ENCODE assay signal across 8 cellular contexts in the genomic region with DNA sequence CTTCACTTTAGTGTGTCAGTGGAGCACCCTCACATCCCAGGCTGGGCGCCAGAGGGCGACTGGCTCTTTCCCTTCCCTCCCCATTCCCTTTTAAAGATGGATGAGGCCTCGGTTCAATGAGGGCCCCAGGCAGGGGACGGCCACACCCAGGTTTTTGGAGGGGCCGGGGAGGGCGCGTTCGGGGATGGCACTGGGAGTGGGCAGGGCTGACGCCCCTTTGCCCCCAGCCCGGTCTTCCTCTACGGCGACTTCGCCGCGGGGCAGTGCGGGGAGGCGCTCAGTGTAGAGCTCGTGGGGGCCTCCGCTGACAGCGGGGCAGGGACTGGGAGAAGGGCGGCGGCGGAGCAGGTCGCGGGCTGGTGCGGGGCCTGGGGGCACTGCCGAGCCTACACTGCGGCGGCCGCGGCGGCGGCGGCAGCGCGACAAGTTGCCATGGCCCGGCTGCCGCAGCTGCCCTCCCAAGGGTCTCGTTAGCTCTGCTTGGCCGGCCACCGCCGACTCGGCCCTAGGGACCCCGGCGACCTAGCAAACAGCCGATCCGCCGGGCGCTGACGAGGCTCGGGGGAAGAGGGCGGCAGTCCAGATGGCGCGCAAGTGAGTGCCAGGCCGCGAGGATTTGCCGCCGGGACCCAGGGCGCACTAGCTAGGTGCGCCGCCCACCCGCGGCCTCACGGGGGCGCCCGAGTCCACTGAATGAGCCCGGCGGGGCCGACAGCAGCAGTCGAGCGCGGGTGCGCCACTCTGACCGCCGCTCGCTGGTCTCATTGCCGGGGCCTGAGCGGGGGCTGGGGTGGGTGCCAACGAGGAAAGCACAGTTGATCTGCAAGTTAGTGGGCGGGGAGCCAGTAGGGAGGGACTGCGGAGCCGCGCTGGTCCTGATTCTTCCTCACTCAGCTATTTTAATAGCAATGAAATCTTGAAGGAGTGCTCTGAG.
DNase-seq lines count a peak whose midpoint lies in the region; FAIRE-seq and TF ChIP-seq lines count a peak whose summit lies in the region.

No MANE protein-coding gene starts in this region.

- H3K9me3 ChIP-seq in neuron (ENCODE audit: low read length) (no peaks in the 10 kb centered on the region), stomach (no peaks in the 10 kb centered on the region)

- peak overlapping the region; percentile 32 to 84 (median 71) for H3K27ac ChIP-seq in stomach

- TF ChIP-seq EP300 in stomach (IDR thresholded peaks at IDR 0.05): no peak

- H3K4me1 ChIP-seq in neuron (ENCODE audit: insufficient read depth, low read length): no peaks in the 10 kb centered on the region
- peaks cover 0 to 36% (median 24%) of the 10 kb centered on the region in 4 donors for H3K4me1 ChIP-seq in stomach

- intact Hi-C loops in stomach (cut with DNase I; ENCODE audit: low total_unique reads): loop anchor here (5.0 to 10.0 kb wide), 2 partner anchors 305 to 357 kb away; partner anchors contain the start of gene OR52M1

- TF ChIP-seq CTCF in stomach (IDR thresholded peaks at IDR 0.05): peak in 5 of 7 experiments; percentile 91 to 97 (median 95)

- no peak for FAIRE-seq in frontal cortex (lab: Jason Lieb, UNC)

- peaks cover 26% of the 10 kb centered on the region for H3K27me3 ChIP-seq in neuron (ENCODE audit: insufficient read depth, low read length)
- H3K27me3 ChIP-seq in stomach: no peaks in the 10 kb centered on the region

- peak; percentile 78 for DNase-seq in ELR (ENCODE audit: low read depth)
- peak; percentile 77 for DNase-seq in H4 (ENCODE audit: low spot score)
- DNase-seq in LHCN-M2 (ENCODE audit: low read depth): peak; percentile 67
- peak; percentile 43 for DNase-seq in SHP77 treated with DMSO at 0.1 percent for 48 hours (lab: John Stamatoyannopoulos, UW)
- DNase-seq in activated gamma-delta T cell treated with anti-CD3 and anti-CD28 coated beads, Interleukin-2, amount 50 U/mL, for 16 hours (ENCODE audit: low read depth): peak; percentile 71
- peak; percentile 81 to 87 for DNase-seq in frontal cortex (ENCODE audit: low spot score in 2 of 2)
- peak; percentile 96 for DNase-seq in stomach

- H3K4me3 ChIP-seq in neuron (ENCODE audit: low read length) (peak overlapping the region; percentile 57), stomach (peak overlapping the region; percentile 59 to 86 (median 64))

- H3K36me3 ChIP-seq in neuron (ENCODE audit: insufficient read depth, low read length): no peaks in the 10 kb centered on the region
- H3K36me3 ChIP-seq in stomach: no peaks in the 10 kb centered on the region

- 1 to 2% (median 2%) methylated on average over 20 to 83 of the region's 83 CpGs for WGBS in stomach, 5 donors

- peak overlapping the region; percentile 83 for H2AFZ ChIP-seq in neuron (ENCODE audit: low read depth, low read length)

- no peak for TF ChIP-seq POLR2A in stomach (IDR thresholded peaks at IDR 0.05)

Comparison
In these comparisons a context has a peak if more than half of its experiments do, and no peak if none do; other contexts are left out.
1. Peak in every context shown above with its lines: DNase-seq, H3K4me3 ChIP-seq and H3K27ac ChIP-seq.
2. DNase-seq: peak in every context shown above with its lines; median percentile 96 in stomach; 84 in frontal cortex; 78 in ELR; 77 in H4; 71 in activated gamma-delta T cell treated with anti-CD3 and anti-CD28 coated beads, Interleukin-2, amount 50 U/mL, for 16 hours; 67 in LHCN-M2; 43 in SHP77 treated with DMSO at 0.1 percent for 48 hours.